ENCODE assay signal across 8 cellular contexts in the genomic region with DNA sequence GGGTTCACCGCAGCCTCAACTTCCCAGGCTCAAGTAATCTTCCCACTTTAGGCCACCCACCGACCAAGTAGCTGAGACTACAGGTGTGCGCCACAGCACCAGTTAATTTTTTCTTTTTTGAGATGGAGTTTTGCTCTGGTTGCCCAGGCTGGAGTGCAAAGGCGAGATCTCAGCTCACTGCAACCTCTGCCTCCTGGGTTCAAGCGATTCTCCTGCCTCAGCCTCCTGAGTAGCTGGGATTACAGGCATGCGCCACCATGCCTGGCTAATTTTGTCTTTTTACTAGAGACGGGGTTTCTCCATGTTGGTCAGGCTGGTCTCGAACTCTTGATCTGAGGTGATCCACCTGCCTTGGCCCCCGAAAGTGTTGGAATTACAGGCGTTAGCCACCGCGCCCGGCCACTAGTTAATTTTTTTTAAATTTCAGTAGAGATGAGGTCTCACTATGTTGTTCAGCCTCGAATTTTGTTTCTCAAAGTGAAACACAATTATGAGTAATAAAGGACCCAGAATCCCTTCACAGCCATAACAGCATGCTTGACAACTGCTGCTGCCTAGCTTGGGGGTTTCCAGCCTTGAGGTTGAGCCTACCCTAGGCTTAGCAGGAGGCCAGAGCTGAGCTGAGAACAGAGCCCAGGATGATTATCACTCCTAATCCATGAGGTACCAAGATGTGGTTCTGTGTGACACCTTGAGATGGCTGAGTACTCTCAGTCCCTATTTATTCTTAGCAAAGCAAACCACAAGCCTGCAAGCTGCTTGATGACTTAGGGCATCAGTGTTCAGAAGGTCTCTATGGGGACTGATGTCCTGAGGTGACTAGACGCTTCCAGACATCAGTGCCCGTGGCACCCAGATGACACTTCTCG. TPM values are rescaled to one million over a fixed set of nuclear protein-coding genes. Genes with fewer than 3 reads are reported as not detected.
DNase-seq lines count a peak whose midpoint lies in the region; ATAC-seq, FAIRE-seq and TF ChIP-seq lines count a peak whose summit lies in the region.

No MANE protein-coding gene starts in this region.

- H3K36me3 ChIP-seq in KMS-11 (ENCODE audit: insufficient read depth) (no peaks in the 10 kb centered on the region), right lobe of liver (peaks cover 0 to 3% (median 0%) of the 10 kb centered on the region in 4 donors), A673 (ENCODE audit: insufficient read depth, low read length, poor library complexity, severe bottlenecking) (no peaks in the 10 kb centered on the region)

- TF ChIP-seq EP300 in A549 (IDR thresholded peaks at IDR 0.05): no peak

- CTCF ChIA-PET in A549 (lab: Yijun Ruan, JAX): no interaction called here
- CTCF ChIA-PET in A673 (lab: Charles Lee): no interaction called here

- H3K9me3 ChIP-seq in A549 (no peaks in the 10 kb centered on the region), right lobe of liver (no peaks in the 10 kb centered on the region), A673 (ENCODE audit: low read depth, low read length, poor library complexity, severe bottlenecking) (no peaks in the 10 kb centered on the region)

- 0 out of 2 replicates have a peak, but pooled peaks cover 15% of the 10 kb centered on the region for H3K79me2 ChIP-seq in KMS-11 (ENCODE audit: insufficient read depth, low read depth)

- no peaks in the 10 kb centered on the region for H4K20me1 ChIP-seq in KMS-11 (ENCODE audit: insufficient read depth)

- TF ChIP-seq RAD21 in A549 (conservative IDR thresholded peaks at IDR 0.05 in 1 of 2, IDR thresholded peaks at IDR 0.05 in 1 of 2): no peak

- intact Hi-C loops in right lobe of liver (cut with DNase I): no loop called here
- intact Hi-C loops in A673 (cut with micrococcal nuclease; ENCODE audit: unreplicated experiment): no loop called here

- peak; percentile 63 for FAIRE-seq in A549 (lab: Jason Lieb, UNC)

- H3K27ac Mint-ChIP-seq in activated naive CD8-positive, alpha-beta T cell treated with anti-CD3 and anti-CD28 coated beads, Interleukin-2, amount 50 U/mL, for 24 hours: peak overlapping the region; percentile 94

- DNase-seq in A549 (ENCODE audit: low read depth in 1 of 2, low spot score in 1 of 2) (no peak), cerebellar cortex (ENCODE audit: low spot score) (no peak), right lobe of liver (no peak), SK-N-DZ (ENCODE audit: low spot score) (no peak), A673 (ENCODE audit: low spot score) (no peak)
- peak; percentile 50 for DNase-seq in activated naive CD8-positive, alpha-beta T cell treated with anti-CD3 and anti-CD28 coated beads, Interleukin-2, amount 50 U/mL, for 24 hours

- peaks cover 36% of the 10 kb centered on the region for H3K4me1 Mint-ChIP-seq in activated naive CD8-positive, alpha-beta T cell treated with anti-CD3 and anti-CD28 coated beads, Interleukin-2, amount 50 U/mL, for 24 hours

- H2AFZ ChIP-seq in KMS-11 (ENCODE audit: low read depth): no peak overlapping the region; the same call in 1 of the 2 replicates

- H3K36me3 Mint-ChIP-seq in activated naive CD8-positive, alpha-beta T cell treated with anti-CD3 and anti-CD28 coated beads, Interleukin-2, amount 50 U/mL, for 24 hours (ENCODE audit: low read depth): peaks cover 36% of the 10 kb centered on the region

- no peaks in the 10 kb centered on the region for H3K9me3 Mint-ChIP-seq in activated naive CD8-positive, alpha-beta T cell treated with anti-CD3 and anti-CD28 coated beads, Interleukin-2, amount 50 U/mL, for 24 hours

- no peak for TF ChIP-seq CTCF in A549 (IDR thresholded peaks at IDR 0.05)
- no peak for TF ChIP-seq CTCF in KMS-11 (conservative IDR thresholded peaks at IDR 0.05; ENCODE audit: low read depth, low read length)
- no peak for TF ChIP-seq CTCF in right lobe of liver (IDR thresholded peaks at IDR 0.05)
- no peak for TF ChIP-seq CTCF in A673 (conservative IDR thresholded peaks at IDR 0.05; ENCODE audit: low read depth, low read length)

- TF ChIP-seq POLR2A in A549 (IDR thresholded peaks at IDR 0.05; ENCODE audit: low read length): no peak
- TF ChIP-seq POLR2A in right lobe of liver (IDR thresholded peaks at IDR 0.05): no peak

- no peak overlapping the region for H3K4me3 Mint-ChIP-seq in activated naive CD8-positive, alpha-beta T cell treated with anti-CD3 and anti-CD28 coated beads, Interleukin-2, amount 50 U/mL, for 24 hours

- H3K4me1 ChIP-seq in A549 (no peaks in the 10 kb centered on the region), KMS-11 (ENCODE audit: low read depth, poor library complexity, severe bottlenecking) (peaks cover 94% of the 10 kb centered on the region), right lobe of liver (no peaks in the 10 kb centered on the region), A673 (ENCODE audit: insufficient read depth, low read length, poor library complexity, severe bottlenecking) (no peaks in the 10 kb centered on the region)

- H3K4me2 ChIP-seq in A549: no peak overlapping the region
- H3K4me2 ChIP-seq in KMS-11: peak overlapping the region; percentile 84

- ATAC-seq in A549 (no peak), GM21515 (IDR thresholded peaks at IDR 0.05; ENCODE audit: unreplicated experiment) (peak; percentile 86), right lobe of liver (no peak)
- peak; percentile 99 for ATAC-seq in activated naive CD8-positive, alpha-beta T cell treated with anti-CD3 and anti-CD28 coated beads, Interleukin-2, amount 50 U/mL, for 24 hours

- POLR2A ChIA-PET in A549 (lab: Yijun Ruan, JAX): no interaction called here
- POLR2A ChIA-PET in A673 (lab: Charles Lee; ENCODE audit: low non-redundant PET): no interaction called here

- no TSS peak for BruUV-seq in A673 (replicated peaks; lab: Mats Ljungman, UMichigan)

- 87% methylated on average over 17 of the region's 17 CpGs for WGBS in A549 (ENCODE audit: missing lambda C conversion rate)
- 80% methylated on average over 16 of the region's 17 CpGs for WGBS in right lobe of liver (ENCODE audit: insufficient coverage, low coverage, low lambda C conversion rate, missing lambda C conversion rate)

- H3K4me3 ChIP-seq in A549 (no peak overlapping the region), KMS-11 (IDR thresholded peaks at IDR 0.05; ENCODE audit: insufficient read depth, low read depth, low read length) (no peak overlapping the region), right lobe of liver (no peak overlapping the region), A673 (ENCODE audit: low read depth, low read length, poor library complexity, severe bottlenecking) (no peak overlapping the region)

- H3K27ac ChIP-seq in A549 (no peak overlapping the region), KMS-11 (peak overlapping the region; percentile 99), right lobe of liver (no peak overlapping the region), A673 (ENCODE audit: low read depth, low read length, poor library complexity, severe bottlenecking) (no peak overlapping the region)

- H3K9ac ChIP-seq in KMS-11: peak overlapping the region; percentile 69

- H3K27me3 ChIP-seq in KMS-11 (ENCODE audit: insufficient read depth, low read depth) (no peaks in the 10 kb centered on the region), right lobe of liver (no peaks in the 10 kb centered on the region), A673 (replicated peaks; ENCODE audit: insufficient read depth, low read depth, low read length, poor library complexity) (no peaks in the 10 kb centered on the region)

- H3K27me3 Mint-ChIP-seq in activated naive CD8-positive, alpha-beta T cell treated with anti-CD3 and anti-CD28 coated beads, Interleukin-2, amount 50 U/mL, for 24 hours: no peaks in the 10 kb centered on the region

TF ChIP-seq in A549, 52 proteins besides CTCF, POLR2A, EP300 and RAD21 (continues in another document):
- TF ChIP-seq ESRRA (IDR thresholded peaks at IDR 0.05; ENCODE audit: borderline replicate concordance, low read length) (no peak), SREBF2 (IDR thresholded peaks at IDR 0.05) (no peak), TP53 (CRISPR knock-in tag; IDR thresholded peaks at IDR 0.05) (no peak), EHMT2 (IDR thresholded peaks at IDR 0.05; ENCODE audit: low read depth) (no peak), ZSCAN20 (CRISPR knock-in tag; IDR thresholded peaks at IDR 0.05) (no peak), EHF (CRISPR knock-in tag; IDR thresholded peaks at IDR 0.05) (no peak), NFE2L2 (conservative IDR thresholded peaks at IDR 0.05; ENCODE audit: low read length) (no peak), BHLHE40 (IDR thresholded peaks at IDR 0.05; ENCODE audit: low read depth, low read length) (no peak), CEBPB (IDR thresholded peaks at IDR 0.05) (no peak), NR3C1 (IDR thresholded peaks at IDR 0.05) (no peak), PHF8 (IDR thresholded peaks at IDR 0.05; ENCODE audit: borderline replicate concordance, low read depth) (no peak)
- TF ChIP-seq, protein P1, sequence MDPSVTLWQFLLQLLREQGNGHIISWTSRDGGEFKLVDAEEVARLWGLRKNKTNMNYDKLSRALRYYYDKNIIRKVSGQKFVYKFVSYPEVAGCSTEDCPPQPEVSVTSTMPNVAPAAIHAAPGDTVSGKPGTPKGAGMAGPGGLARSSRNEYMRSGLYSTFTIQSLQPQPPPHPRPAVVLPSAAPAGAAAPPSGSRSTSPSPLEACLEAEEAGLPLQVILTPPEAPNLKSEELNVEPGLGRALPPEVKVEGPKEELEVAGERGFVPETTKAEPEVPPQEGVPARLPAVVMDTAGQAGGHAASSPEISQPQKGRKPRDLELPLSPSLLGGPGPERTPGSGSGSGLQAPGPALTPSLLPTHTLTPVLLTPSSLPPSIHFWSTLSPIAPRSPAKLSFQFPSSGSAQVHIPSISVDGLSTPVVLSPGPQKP (IDR thresholded peaks at IDR 0.05; ENCODE audit: low read depth, low read length): no peak

RNA-seq across cellular contexts. Expression of a gene that starts 41.6 kb away (rescaled TPM):
- polyA plus RNA-seq in A549 (2011; rRNA removed): 14.2 and 16.2 TPM in 2 replicates
- 4.9 and 5.7 TPM in 2 replicates for polyA plus RNA-seq in A549 (2012; cell fraction: cytosol; rRNA removed)
- 6.3 and 8.9 TPM in 2 replicates for polyA plus RNA-seq in A549 (2012; cell fraction: nucleus; rRNA removed)
- polyA plus RNA-seq in A549 (2017; fragmentation: RNase III; extraction: RNeasy Plus Mini Kit Qiagen cat#74134 plus additional on column Dnase treatment): 13.8 to 14.7 TPM (median 14.3 TPM) in 3 replicates
- 6.7 and 8.2 TPM in 2 replicates for polyA minus RNA-seq in A549 (2011; rRNA and poly(A)+ RNA removed)
- total RNA-seq in right lobe of liver: 1 to 10 TPM; 3.0 to 4.4 (median 4.0) TPM
- polyA plus RNA-seq in SK-N-DZ (2014; cell fraction: cytosol; rRNA removed): 11.0 and 11.5 TPM in 2 replicates
- 6.3 and 8.3 TPM in 2 replicates for polyA plus RNA-seq in SK-N-DZ (2014; cell fraction: nucleus; rRNA removed)
- total RNA-seq in A673 (2021): 18.8 and 22.1 TPM in 2 replicates

RNA-seq across cellular contexts. Expression of a gene that starts 45.2 kb away (rescaled TPM):
- polyA plus RNA-seq in A549 (2011; rRNA removed) (15.2 and 16.3 TPM in 2 replicates), A549 (2017; fragmentation: RNase III; extraction: RNeasy Plus Mini Kit Qiagen cat#74134 plus additional on column Dnase treatment) (10.7 to 14.1 TPM (median 12.9 TPM) in 3 replicates)
- polyA plus RNA-seq in A549 (2012; cell fraction: cytosol; rRNA removed): 10.6 and 11.9 TPM in 2 replicates
- 9.1 and 9.5 TPM in 2 replicates for polyA plus RNA-seq in A549 (2012; cell fraction: nucleus; rRNA removed)
- 19.3 and 21.6 TPM in 2 replicates for polyA minus RNA-seq in A549 (2011; rRNA and poly(A)+ RNA removed)
- total RNA-seq in right lobe of liver (10 to 100 TPM; 12.7 to 25.6 (median 19.6) TPM), A673 (2021) (61.5 and 69.1 TPM in 2 replicates)
- polyA plus RNA-seq in SK-N-DZ (2014; cell fraction: cytosol; rRNA removed): 59.9 and 65.6 TPM in 2 replicates
- 36.4 and 37.4 TPM in 2 replicates for polyA plus RNA-seq in SK-N-DZ (2014; cell fraction: nucleus; rRNA removed)

Comparison
In these comparisons a context has a peak if more than half of its experiments do, and no peak if none do; other contexts are left out.
1. ATAC-seq: peak in GM21515 (single experiment) and activated naive CD8-positive, alpha-beta T cell treated with anti-CD3 and anti-CD28 coated beads, Interleukin-2, amount 50 U/mL, for 24 hours (single experiment); none in A549 (0 of 2) and right lobe of liver (0 of 4).